ENCODE assay signal across 1 cellular context in the genomic region with DNA sequence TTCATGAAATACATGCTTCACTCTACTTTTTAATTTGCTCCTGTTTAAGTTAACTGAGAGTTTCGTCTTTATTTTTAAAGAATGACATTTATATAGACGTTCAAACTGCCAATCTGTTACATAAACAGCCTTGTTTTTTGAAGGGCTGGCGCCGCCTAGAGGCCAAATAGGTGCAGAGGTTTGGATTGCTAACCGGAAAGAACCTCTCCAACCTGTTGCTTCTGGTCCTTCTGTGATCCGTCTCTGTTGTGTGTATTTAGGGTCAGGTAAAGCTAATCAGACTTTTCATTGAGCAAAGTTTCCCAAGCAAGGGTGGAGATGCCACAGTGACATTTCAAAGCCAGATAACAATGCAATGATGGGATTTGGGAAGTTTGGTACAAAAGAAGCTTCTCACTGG.
A peak's percentile ranks its signal among the peaks of the same experiment; 100 is the strongest.
TF ChIP-seq lines count a peak whose summit lies in the region.

No MANE protein-coding gene starts in this region.

TF ChIP-seq in GM12878, 131 proteins besides CTCF, POLR2A, EP300 and RAD21 (continued from another document):
- TF ChIP-seq HCFC1 (IDR thresholded peaks at IDR 0.05; ENCODE audit: low read length) (no peak), YY1 (IDR thresholded peaks at IDR 0.05; ENCODE audit: low read depth, low read length) (0 out of 2 replicates have a peak, but pooled peaks have one; percentile 34), JUND (IDR thresholded peaks at IDR 0.05; ENCODE audit: low read depth, low read length) (no peak), EGR1 (IDR thresholded peaks at IDR 0.05; ENCODE audit: borderline replicate concordance in 1 of 2, low read depth in 2 of 2, low read length in 2 of 2) (no peak), CHD1 (IDR thresholded peaks at IDR 0.05; ENCODE audit: low read depth, low read length) (no peak), BCL11A (IDR thresholded peaks at IDR 0.05; ENCODE audit: low read depth, low read length) (no peak), EED (IDR thresholded peaks at IDR 0.05; ENCODE audit: low read depth) (no peak), MXI1 (IDR thresholded peaks at IDR 0.05; ENCODE audit: low read depth, low read length) (no peak), NFXL1 (IDR thresholded peaks at IDR 0.05; ENCODE audit: borderline replicate concordance) (no peak), BHLHE40 (IDR thresholded peaks at IDR 0.05; ENCODE audit: borderline replicate concordance in 1 of 2, low read depth in 2 of 2, low read length in 1 of 2) (0 out of 4 replicates have a peak, but pooled peaks have one; percentile 17 to 26), PAX8 (IDR thresholded peaks at IDR 0.05) (no peak)
- TF ChIP-seq, protein P1, sequence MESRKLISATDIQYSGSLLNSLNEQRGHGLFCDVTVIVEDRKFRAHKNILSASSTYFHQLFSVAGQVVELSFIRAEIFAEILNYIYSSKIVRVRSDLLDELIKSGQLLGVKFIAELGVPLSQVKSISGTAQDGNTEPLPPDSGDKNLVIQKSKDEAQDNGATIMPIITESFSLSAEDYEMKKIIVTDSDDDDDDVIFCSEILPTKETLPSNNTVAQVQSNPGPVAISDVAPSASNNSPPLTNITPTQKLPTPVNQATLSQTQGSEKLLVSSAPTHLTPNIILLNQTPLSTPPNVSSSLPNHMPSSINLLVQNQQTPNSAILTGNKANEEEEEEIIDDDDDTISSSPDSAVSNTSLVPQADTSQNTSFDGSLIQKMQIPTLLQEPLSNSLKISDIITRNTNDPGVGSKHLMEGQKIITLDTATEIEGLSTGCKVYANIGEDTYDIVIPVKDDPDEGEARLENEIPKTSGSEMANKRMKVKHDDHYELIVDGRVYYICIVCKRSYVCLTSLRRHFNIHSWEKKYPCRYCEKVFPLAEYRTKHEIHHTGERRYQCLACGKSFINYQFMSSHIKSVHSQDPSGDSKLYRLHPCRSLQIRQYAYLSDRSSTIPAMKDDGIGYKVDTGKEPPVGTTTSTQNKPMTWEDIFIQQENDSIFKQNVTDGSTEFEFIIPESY (IDR thresholded peaks at IDR 0.05), result no peak
- TF ChIP-seq, protein P2, sequence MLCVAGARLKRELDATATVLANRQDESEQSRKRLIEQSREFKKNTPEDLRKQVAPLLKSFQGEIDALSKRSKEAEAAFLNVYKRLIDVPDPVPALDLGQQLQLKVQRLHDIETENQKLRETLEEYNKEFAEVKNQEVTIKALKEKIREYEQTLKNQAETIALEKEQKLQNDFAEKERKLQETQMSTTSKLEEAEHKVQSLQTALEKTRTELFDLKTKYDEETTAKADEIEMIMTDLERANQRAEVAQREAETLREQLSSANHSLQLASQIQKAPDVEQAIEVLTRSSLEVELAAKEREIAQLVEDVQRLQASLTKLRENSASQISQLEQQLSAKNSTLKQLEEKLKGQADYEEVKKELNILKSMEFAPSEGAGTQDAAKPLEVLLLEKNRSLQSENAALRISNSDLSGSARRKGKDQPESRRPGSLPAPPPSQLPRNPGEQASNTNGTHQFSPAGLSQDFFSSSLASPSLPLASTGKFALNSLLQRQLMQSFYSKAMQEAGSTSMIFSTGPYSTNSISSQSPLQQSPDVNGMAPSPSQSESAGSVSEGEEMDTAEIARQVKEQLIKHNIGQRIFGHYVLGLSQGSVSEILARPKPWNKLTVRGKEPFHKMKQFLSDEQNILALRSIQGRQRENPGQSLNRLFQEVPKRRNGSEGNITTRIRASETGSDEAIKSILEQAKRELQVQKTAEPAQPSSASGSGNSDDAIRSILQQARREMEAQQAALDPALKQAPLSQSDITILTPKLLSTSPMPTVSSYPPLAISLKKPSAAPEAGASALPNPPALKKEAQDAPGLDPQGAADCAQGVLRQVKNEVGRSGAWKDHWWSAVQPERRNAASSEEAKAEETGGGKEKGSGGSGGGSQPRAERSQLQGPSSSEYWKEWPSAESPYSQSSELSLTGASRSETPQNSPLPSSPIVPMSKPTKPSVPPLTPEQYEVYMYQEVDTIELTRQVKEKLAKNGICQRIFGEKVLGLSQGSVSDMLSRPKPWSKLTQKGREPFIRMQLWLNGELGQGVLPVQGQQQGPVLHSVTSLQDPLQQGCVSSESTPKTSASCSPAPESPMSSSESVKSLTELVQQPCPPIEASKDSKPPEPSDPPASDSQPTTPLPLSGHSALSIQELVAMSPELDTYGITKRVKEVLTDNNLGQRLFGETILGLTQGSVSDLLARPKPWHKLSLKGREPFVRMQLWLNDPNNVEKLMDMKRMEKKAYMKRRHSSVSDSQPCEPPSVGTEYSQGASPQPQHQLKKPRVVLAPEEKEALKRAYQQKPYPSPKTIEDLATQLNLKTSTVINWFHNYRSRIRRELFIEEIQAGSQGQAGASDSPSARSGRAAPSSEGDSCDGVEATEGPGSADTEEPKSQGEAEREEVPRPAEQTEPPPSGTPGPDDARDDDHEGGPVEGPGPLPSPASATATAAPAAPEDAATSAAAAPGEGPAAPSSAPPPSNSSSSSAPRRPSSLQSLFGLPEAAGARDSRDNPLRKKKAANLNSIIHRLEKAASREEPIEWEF (IDR thresholded peaks at IDR 0.05; ENCODE audit: insufficient replicate concordance, low read depth, low read length), result no peak
TF ChIP-seq in GM12878: peak in this region for 5.
